ENCODE assay signal across 11 cellular contexts in the genomic region with DNA sequence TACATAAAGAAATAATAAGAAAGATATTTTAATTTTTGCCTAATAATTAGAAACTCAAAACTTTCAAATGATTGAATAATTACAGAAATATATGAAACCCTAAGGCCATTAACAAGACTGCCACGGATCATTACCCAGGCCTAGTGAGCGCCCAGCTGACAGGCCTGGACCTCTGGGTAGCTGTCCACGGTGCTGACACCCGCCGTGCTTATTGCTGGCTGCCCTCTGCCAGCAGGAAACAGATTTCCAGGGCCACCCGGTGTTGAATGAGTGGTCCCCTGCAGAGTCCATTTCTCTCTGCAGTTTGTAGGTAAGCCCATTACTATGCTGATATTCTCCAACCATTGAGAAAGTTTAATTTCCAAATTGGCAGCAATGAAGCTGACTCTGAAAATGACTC.
DNase-seq lines count a peak whose midpoint lies in the region; ATAC-seq, FAIRE-seq and TF ChIP-seq lines count a peak whose summit lies in the region.
"Had no signal": no experiment of that assay in that cellular context is flagged by ENCODE, and none has a peak within 500 bp of the region (broad histone marks: within the 10 kb centered on the region; RNA-seq: fewer than 3 reads in every experiment).

No MANE protein-coding gene starts in this region.

- no peaks in the 10 kb centered on the region for H3K9me2 ChIP-seq in Karpas-422 (replicated peaks; ENCODE audit: insufficient read depth, low read length)

- no peaks in the 10 kb centered on the region for H4K20me1 ChIP-seq in Karpas-422 (ENCODE audit: insufficient read depth, low read depth, low read length)

- DNase-seq in NCI-H1092 treated with DMSO at 0.1 percent for 48 hours (lab: John Stamatoyannopoulos, UW) (peak; percentile 15), NCI-H1092 (lab: John Stamatoyannopoulos, UW) (no peak), Karpas-422 (peak; percentile 66), body of pancreas (peak in 3 of 4 donors; percentile 5 to 22 (median 18)), mucosa of descending colon (peak in 2 of 3 donors; percentile 30 to 36), NCI-H2107 (lab: John Stamatoyannopoulos, UW) (no peak), GM19239 (ENCODE audit: insufficient read length, low spot score) (no peak)
- DNase-seq in NK-92 treated with Interleukin-12 subunit alpha and Interleukin-12 subunit beta, amount 100 ng/mL, for 24 hours (lab: John Stamatoyannopoulos, UW) = no peak
- DNase-seq: dorsolateral prefrontal cortex, small intestine had no signal

- WGBS in body of pancreas, 2 donors = 17 to 18% methylated on average over 6 of the region's 6 CpGs

- H3K27me3 ChIP-seq in Karpas-422 (ENCODE audit: low read length) (no peaks in the 10 kb centered on the region), body of pancreas (no peaks in the 10 kb centered on the region)

- no peaks in the 10 kb centered on the region for H3K9me3 ChIP-seq in Karpas-422 (ENCODE audit: low read length)
- H3K9me3 ChIP-seq in body of pancreas = no peaks in the 10 kb centered on the region
- no peaks in the 10 kb centered on the region for H3K9me3 ChIP-seq in mucosa of descending colon

- H3K36me3 ChIP-seq in Karpas-422 (ENCODE audit: insufficient read depth, low read length) (no peaks in the 10 kb centered on the region), body of pancreas (replicated peaks in 1 of 2; ENCODE audit: insufficient read depth in 1 of 2, low read depth in 2 of 2) (no peaks in the 10 kb centered on the region), mucosa of descending colon (ENCODE audit: low read depth) (no peaks in the 10 kb centered on the region)

- H3K4me2 ChIP-seq in Karpas-422 (ENCODE audit: low read depth, low read length, poor library complexity, severe bottlenecking) = no peak overlapping the region

- H3K4me1 ChIP-seq in Karpas-422 (ENCODE audit: low read length) (no peaks in the 10 kb centered on the region), body of pancreas (no peaks in the 10 kb centered on the region), mucosa of descending colon (ENCODE audit: low read depth) (no peaks in the 10 kb centered on the region)

- H3K79me2 ChIP-seq in Karpas-422 (ENCODE audit: low read length) = no peaks in the 10 kb centered on the region

- no peak overlapping the region for H3K27ac ChIP-seq in Karpas-422 (ENCODE audit: low read length)
- no peak overlapping the region for H3K27ac ChIP-seq in body of pancreas
- H3K27ac ChIP-seq: dorsolateral prefrontal cortex had no signal

- H3K4me3 ChIP-seq in Karpas-422 (ENCODE audit: low read length) (no peak overlapping the region), body of pancreas (no peak overlapping the region), mucosa of descending colon (no peak overlapping the region)
- H3K4me3 ChIP-seq: dorsolateral prefrontal cortex had no signal

- TF ChIP-seq CTCF in body of pancreas (IDR thresholded peaks at IDR 0.05) (no peak), mucosa of descending colon (IDR thresholded peaks at IDR 0.05) (no peak)

- no peak overlapping the region for H2AFZ ChIP-seq in Karpas-422 (ENCODE audit: low read length)

- no peak for TF ChIP-seq POLR2A in body of pancreas (IDR thresholded peaks at IDR 0.05)

- no peak for ATAC-seq in body of pancreas
- ATAC-seq in mucosa of descending colon = no peak

- FAIRE-seq in GM19239 (lab: Jason Lieb, UNC) = no peak
- FAIRE-seq: islet of Langerhans, small intestine had no signal

- intact Hi-C loops in body of pancreas (cut with DNase I) = no loop called here
- intact Hi-C loops in mucosa of descending colon (cut with DNase I, micrococcal nuclease) = no loop called here

- H3K9ac ChIP-seq in Karpas-422 (ENCODE audit: low read length) = no peak overlapping the region

Comparison
In these comparisons a context has a peak if more than half of its experiments do, and no peak if none do; other contexts are left out.
1. DNase-seq: peak in NCI-H1092 treated with DMSO at 0.1 percent for 48 hours (single experiment), Karpas-422 (single experiment), body of pancreas (3 of 4) and mucosa of descending colon (2 of 3); none in NCI-H1092 (single experiment), NK-92 treated with Interleukin-12 subunit alpha and Interleukin-12 subunit beta, amount 100 ng/mL, for 24 hours (single experiment), NCI-H2107 (single experiment) and GM19239 (single experiment).